In the genomic region with DNA sequence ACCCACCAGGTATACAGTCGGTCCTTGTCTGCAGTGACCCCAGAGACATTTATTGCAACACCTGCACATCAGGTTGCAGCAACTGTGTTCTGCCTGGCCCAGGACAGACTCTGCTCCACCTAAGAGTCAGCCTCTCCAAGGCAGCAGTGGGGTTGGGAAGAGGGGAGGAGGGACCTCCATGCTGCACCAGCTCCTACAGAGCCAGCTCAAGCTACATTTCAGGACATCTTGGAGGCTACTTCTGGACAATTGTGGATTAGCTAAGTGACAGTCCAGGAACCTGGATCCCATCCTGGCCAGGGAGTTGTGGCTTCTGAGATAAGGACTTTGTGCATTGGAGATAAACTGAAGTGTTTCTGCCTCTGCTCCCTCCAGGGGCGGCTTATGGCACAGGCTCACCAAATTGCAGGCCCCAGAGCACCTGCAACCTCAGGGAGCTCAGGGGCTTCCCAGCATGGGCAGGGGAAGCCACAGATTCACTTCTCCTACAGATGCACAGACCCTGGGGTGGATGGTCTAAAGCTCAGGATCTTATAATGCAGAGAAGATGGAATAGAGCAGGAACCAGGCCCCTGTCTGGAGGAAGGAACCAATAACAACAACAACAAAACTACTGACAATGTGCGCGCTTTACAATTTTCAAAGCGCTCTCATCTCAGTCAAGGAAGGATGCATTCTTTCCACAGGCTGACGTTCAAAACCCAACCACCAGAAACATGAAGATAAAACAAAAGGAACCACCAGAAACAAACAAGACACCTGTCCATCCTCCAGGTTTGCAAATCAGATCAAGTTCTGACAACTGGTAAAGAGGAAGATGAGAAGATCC, we compare ENCODE assay signal across 8 cellular contexts.
DNase-seq lines count a peak whose midpoint lies in the region; ATAC-seq, FAIRE-seq and TF ChIP-seq lines count a peak whose summit lies in the region.

No MANE protein-coding gene starts in this region.

- peaks cover 44% of the 10 kb centered on the region for H3K4me1 ChIP-seq in keratinocyte (ENCODE audit: control insufficient read depth, extremely low read depth, insufficient read depth, low read length)

- peak overlapping the region in 2 of 3 donors; percentile 1 to 60 for H3K4me3 Mint-ChIP-seq in T-cell

- TF ChIP-seq POLR2A in lower leg skin (IDR thresholded peaks at IDR 0.05) = no peak

- no peak overlapping the region for H3K9ac ChIP-seq in keratinocyte (ENCODE audit: control insufficient read depth, extremely low read depth, insufficient read depth, low read length)

- no peak overlapping the region for H3K27ac ChIP-seq in keratinocyte (ENCODE audit: control insufficient read depth, insufficient read depth, low read length)

- H3K4me1 Mint-ChIP-seq in T-cell = peaks cover 60 to 67% (median 62%) of the 10 kb centered on the region in 3 donors

- H3K27me3 ChIP-seq in keratinocyte (ENCODE audit: control insufficient read depth, extremely low read depth, insufficient read depth, low read length) = no peaks in the 10 kb centered on the region

- H3K36me3 Mint-ChIP-seq in T-cell = no peaks in the 10 kb centered on the region

- DNase-seq in ELF-1 (ENCODE audit: low read depth, low spot score) = peak; percentile 32
- peak in 32 of 34 experiments; percentile 8 to 65 (median 42) for DNase-seq in T-cell
- DNase-seq in keratinocyte (ENCODE audit: low read depth, low spot score) = no peak
- DNase-seq in ecto neural progenitor cell (ENCODE audit: low spot score) = no peak
- no peak for DNase-seq in NCI-H2081 (lab: John Stamatoyannopoulos, UW)
- DNase-seq in NCI-H1930 (lab: John Stamatoyannopoulos, UW) = no peak
- DNase-seq in lower leg skin (ENCODE audit: low spot score in 2 of 2) = no peak

- H4K20me1 ChIP-seq in keratinocyte (ENCODE audit: control insufficient read depth, extremely low read depth, insufficient read depth, low read length) = no peaks in the 10 kb centered on the region

- H3K9me3 ChIP-seq in keratinocyte (ENCODE audit: control insufficient read depth, low read depth, low read length) = no peaks in the 10 kb centered on the region

- no peaks in the 10 kb centered on the region for H3K36me3 ChIP-seq in keratinocyte (ENCODE audit: control insufficient read depth in 2 of 2, extremely low read depth in 1 of 2, insufficient read depth in 2 of 2, low read length in 2 of 2)

- peak overlapping the region; percentile 82 to 92 for H3K27ac Mint-ChIP-seq in T-cell

- no peak overlapping the region for H3K4me3 ChIP-seq in keratinocyte (ENCODE audit: control insufficient read depth in 2 of 3, extremely low read depth in 1 of 3, insufficient read depth in 2 of 3, low read depth in 1 of 3, low read length in 3 of 3)
- no peak overlapping the region for H3K4me3 ChIP-seq in lower leg skin (ENCODE audit: low read depth, poor library complexity, severe bottlenecking)

- ATAC-seq in GM21825 (IDR thresholded peaks at IDR 0.05; ENCODE audit: unreplicated experiment) (peak; percentile 49), T-cell (replicated peaks in 1 of 4) (peak; percentile 61 to 80 (median 67))

- no peaks in the 10 kb centered on the region for H3K9me3 Mint-ChIP-seq in T-cell

- CTCF ChIA-PET in T-cell (lab: Charles Lee) = interaction anchor here (0.7 to 1.0 kb wide), 3 partner anchors 119 to 232 kb away, joined by 3 to 8 read pairs (median 4); no protein-coding TSS in a partner anchor

- H3K27me3 Mint-ChIP-seq in T-cell = no peaks in the 10 kb centered on the region

- no peak for FAIRE-seq in keratinocyte (lab: Jason Lieb, UNC)

- no peak overlapping the region for H2AFZ ChIP-seq in keratinocyte (ENCODE audit: control insufficient read depth, low read length)

- dilution Hi-C loops in keratinocyte (cut with MboI; ENCODE audit: extremely low pct_ligation_motif_present, low sequenced_read_pairs) = no loop called here

- no peak for TF ChIP-seq CTCF in keratinocyte (optimal IDR thresholded peaks at IDR 0.05 in 1 of 3, IDR thresholded peaks at IDR 0.05 in 1 of 3, conservative IDR thresholded peaks at IDR 0.05 in 1 of 3; ENCODE audit: extremely low read depth in 1 of 3, insufficient read depth in 2 of 3, low read length in 3 of 3)
- TF ChIP-seq CTCF in lower leg skin (IDR thresholded peaks at IDR 0.05) = no peak

- H3K9me1 ChIP-seq in keratinocyte (ENCODE audit: control insufficient read depth, extremely low read depth, insufficient read depth, low read length) = peaks cover 3% of the 10 kb centered on the region

- POLR2A ChIA-PET in T-cell (lab: Charles Lee) = interaction anchor here (0.6 to 1.1 kb wide), 8 partner anchors 42 to 243 kb away, joined by 3 to 8 read pairs (median 3); a partner anchor contains a TSS

- H3K79me2 ChIP-seq in keratinocyte (ENCODE audit: control insufficient read depth, insufficient read depth, low read length) = no peaks in the 10 kb centered on the region

- WGBS in lower leg skin, 2 donors = 83 to 87% methylated on average over 6 of the region's 6 CpGs

- peak overlapping the region; percentile 57 for H3K4me2 ChIP-seq in keratinocyte (ENCODE audit: control insufficient read depth, extremely low read depth, insufficient read depth, low read depth, low read length)

- intact Hi-C loops in lower leg skin (cut with DNase I; ENCODE audit: low total_unique reads) = loop anchor here (10.0 kb wide), 1 partner anchor 236 kb away; no protein-coding TSS in a partner anchor

Comparison
In these comparisons a context has a peak if more than half of its experiments do, and no peak if none do; other contexts are left out.
1. DNase-seq: peak in ELF-1 (single experiment) and T-cell (32 of 34); none in keratinocyte (single experiment), ecto neural progenitor cell (single experiment), NCI-H2081 (0 of 2), NCI-H1930 (0 of 2) and lower leg skin (0 of 2).